Comparison of ENCODE assay signal across 1 cellular context in genomic region chr14:70416717-70417349, GRCh38.
A peak's percentile ranks its signal among the peaks of the same experiment; 100 is the strongest.
TF ChIP-seq lines count a peak whose summit lies in the region.

Gene SYNJ2BP (minus strand): TSS chr14:70417090. CDS start chr14:70416963, 127 bp downstream.

TF ChIP-seq in GM12878, 131 proteins besides CTCF, POLR2A, EP300 and RAD21 (continued from another document):
- TF ChIP-seq CUX1 (IDR thresholded peaks at IDR 0.05; ENCODE audit: insufficient replicate concordance, low read depth, low read length) = no peak
- no peak for TF ChIP-seq CEBPZ (IDR thresholded peaks at IDR 0.05; ENCODE audit: low read depth, low read length)
- no peak for TF ChIP-seq ZBTB33 (IDR thresholded peaks at IDR 0.05)
- no peak for TF ChIP-seq SIN3A (IDR thresholded peaks at IDR 0.05; ENCODE audit: low read depth, low read length)
- no peak for TF ChIP-seq BACH1 (IDR thresholded peaks at IDR 0.05; ENCODE audit: borderline replicate concordance)
- no peak for TF ChIP-seq FOXK2 (IDR thresholded peaks at IDR 0.05)
- TF ChIP-seq PAX8 (IDR thresholded peaks at IDR 0.05) = no peak
- TF ChIP-seq ATF7 (IDR thresholded peaks at IDR 0.05; ENCODE audit: low read depth) = peak; percentile 38; the same call in 1 of the 2 replicates
- no peak for TF ChIP-seq POU2F2 (IDR thresholded peaks at IDR 0.05; ENCODE audit: borderline replicate concordance, low read depth, low read length)
- peak; percentile 80 for TF ChIP-seq HCFC1 (IDR thresholded peaks at IDR 0.05; ENCODE audit: low read length)
- no peak for TF ChIP-seq ELK1 (IDR thresholded peaks at IDR 0.05; ENCODE audit: low read depth, low read length)
- no peak for TF ChIP-seq ZBTB4 (CRISPR knock-in tag; IDR thresholded peaks at IDR 0.05)
- TF ChIP-seq CREB1 (IDR thresholded peaks at IDR 0.05; ENCODE audit: low read depth) = no peak
- TF ChIP-seq CHD2 (IDR thresholded peaks at IDR 0.05; ENCODE audit: borderline replicate concordance, low read depth, low read length) = peak; percentile 41; the same call in 1 of the 2 replicates
- peak; percentile 69 to 80 for TF ChIP-seq IKZF2 (IDR thresholded peaks at IDR 0.05)
- peak; percentile 76 for TF ChIP-seq RUNX3 (IDR thresholded peaks at IDR 0.05; ENCODE audit: low read length)
